In the genomic region with DNA sequence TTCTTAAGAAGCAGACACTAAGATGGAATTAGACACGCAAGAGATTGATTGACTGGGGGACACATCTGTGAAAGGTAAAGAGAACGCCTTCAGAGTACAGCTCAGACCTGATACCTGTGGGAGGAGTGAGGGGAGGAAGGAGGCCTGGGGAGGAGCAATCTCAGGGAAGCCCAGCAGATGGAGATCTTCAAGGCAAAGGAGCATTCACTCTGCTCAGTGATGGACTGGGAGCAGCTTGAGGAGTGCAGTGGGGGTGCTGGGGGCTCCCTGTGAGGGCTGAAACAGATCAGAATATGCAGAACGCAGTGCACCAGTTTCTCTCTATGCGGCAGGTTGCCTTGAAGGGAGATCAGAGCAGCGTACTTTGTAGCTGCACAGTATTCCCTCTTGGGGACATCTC, we compare ENCODE assay signal across 13 cellular contexts.
DNase-seq lines count a peak whose midpoint lies in the region; ATAC-seq and TF ChIP-seq lines count a peak whose summit lies in the region.
"Had no signal": no experiment of that assay in that cellular context is flagged by ENCODE, and none has a peak within 500 bp of the region (broad histone marks: within the 10 kb centered on the region; RNA-seq: fewer than 3 reads in every experiment).

No MANE protein-coding gene starts in this region.

- intact Hi-C loops in mammary epithelial cell (cut with micrococcal nuclease) = loop anchor here (5.0 kb wide), 1 partner anchor 45 kb away; no protein-coding TSS in a partner anchor

- in situ Hi-C loops in mammary epithelial cell (cut with MboI; ENCODE audit: low sequenced_read_pairs in 2 of 2) = no loop called here

- H3K9me3 ChIP-seq in mammary epithelial cell (replicated peaks; ENCODE audit: insufficient read depth, low read length) = no peaks in the 10 kb centered on the region

- no peak for ATAC-seq in HG02763 (IDR thresholded peaks at IDR 0.05; ENCODE audit: unreplicated experiment)
- no peak for ATAC-seq in activated T-cell treated with anti-CD3 and anti-CD28 coated beads, Interleukin-2, amount 50 U/mL, for 72 hours (replicated peaks in 1 of 2)

- no peaks in the 10 kb centered on the region for H3K36me3 Mint-ChIP-seq in activated T-cell treated with anti-CD3 and anti-CD28 coated beads, Interleukin-2, amount 50 U/mL, for 72 hours (ENCODE audit: insufficient read depth in 2 of 2)

- no peaks in the 10 kb centered on the region for H3K9me3 Mint-ChIP-seq in activated T-cell treated with anti-CD3 and anti-CD28 coated beads, Interleukin-2, amount 50 U/mL, for 72 hours

- no peaks in the 10 kb centered on the region for H4K20me1 ChIP-seq in mammary epithelial cell (ENCODE audit: insufficient read depth, low read length)

- DNase-seq in GM06990 (ENCODE audit: extremely low read depth, insufficient read length) = no peak
- no peak for DNase-seq in LNCaP clone FGC (ENCODE audit: low read depth)
- peak; percentile 27 for DNase-seq in mammary epithelial cell
- DNase-seq in mesendoderm = peak; percentile 52
- no peak for DNase-seq in NCI-H187 treated with DMSO at 0.1 percent for 48 hours (lab: John Stamatoyannopoulos, UW)
- DNase-seq in activated T-cell treated with anti-CD3 and anti-CD28 coated beads, Interleukin-2, amount 50 U/mL, for 72 hours = no peak
- DNase-seq: activated CD4-positive, alpha-beta T cell treated with anti-CD3 and anti-CD28 coated beads, Interleukin-2, amount 50 U/mL, for 48 hours; activated effector memory CD4-positive, alpha-beta T cell treated with Interleukin-2 at 50 U/mL for 16 hours; aorta; effector memory CD4-positive, alpha-beta T cell; NCI-H226 had no signal

- no peaks in the 10 kb centered on the region for H3K4me1 Mint-ChIP-seq in activated T-cell treated with anti-CD3 and anti-CD28 coated beads, Interleukin-2, amount 50 U/mL, for 72 hours (ENCODE audit: low read depth)

- CTCF ChIA-PET in mammary epithelial cell (lab: Charles Lee; ENCODE audit: low non-redundant PET) = no interaction called here

- H3K23ac ChIP-seq in mesendoderm (ENCODE audit: low read length) = no peak overlapping the region

- no peak overlapping the region for H2BK120ac ChIP-seq in mesendoderm (ENCODE audit: low read depth, low read length)

- H3K27ac ChIP-seq in mammary epithelial cell (ENCODE audit: insufficient read depth, low read depth, low read length) (no peak overlapping the region), mesendoderm (ENCODE audit: low read depth, low read length) (no peak overlapping the region)

- H3K4ac ChIP-seq in mesendoderm (ENCODE audit: low read depth, low read length) = no peak overlapping the region

- no peak overlapping the region for H2BK5ac ChIP-seq in mesendoderm (ENCODE audit: low read length)

- no peaks in the 10 kb centered on the region for H3K79me1 ChIP-seq in mesendoderm (ENCODE audit: low read length)

- no peak overlapping the region for H2AK5ac ChIP-seq in mesendoderm (ENCODE audit: low read length)

- H3K27ac Mint-ChIP-seq in activated T-cell treated with anti-CD3 and anti-CD28 coated beads, Interleukin-2, amount 50 U/mL, for 72 hours = no peak overlapping the region

- H3K4me1 ChIP-seq in mammary epithelial cell (ENCODE audit: insufficient read depth, low read length) (peaks cover 14% of the 10 kb centered on the region), mesendoderm (ENCODE audit: control insufficient read depth, low read depth, low read length) (no peaks in the 10 kb centered on the region)

- H3K27me3 Mint-ChIP-seq in activated T-cell treated with anti-CD3 and anti-CD28 coated beads, Interleukin-2, amount 50 U/mL, for 72 hours (ENCODE audit: low read depth) = peaks cover 24% of the 10 kb centered on the region

- H2AFZ ChIP-seq in mammary epithelial cell (ENCODE audit: low read depth, low read length) = no peak overlapping the region

- TF ChIP-seq CTCF in GM06990 (IDR thresholded peaks at IDR 0.05; ENCODE audit: insufficient read depth, low read length, poor library complexity, severe bottlenecking) (peak; percentile 9), LNCaP clone FGC (IDR thresholded peaks at IDR 0.05; ENCODE audit: control insufficient read depth, extremely low read depth, insufficient read depth) (0 out of 2 replicates have a peak, but pooled peaks have one; percentile 32), mammary epithelial cell (conservative IDR thresholded peaks at IDR 0.05 in 1 of 2, IDR thresholded peaks at IDR 0.05 in 1 of 2; ENCODE audit: extremely low read depth in 1 of 2, insufficient read depth in 1 of 2, low read depth in 1 of 2, low read length in 2 of 2) (peak; percentile 5 to 46)

- dilution Hi-C loops in mammary epithelial cell (cut with HindIII; ENCODE audit: low sequenced_read_pairs) = no loop called here

- H3K9ac ChIP-seq in mammary epithelial cell (ENCODE audit: insufficient read depth, low read length) = no peak overlapping the region
- no peak overlapping the region for H3K9ac ChIP-seq in mesendoderm (ENCODE audit: low read length)

- no peak overlapping the region for H2BK15ac ChIP-seq in mesendoderm (replicated peaks; ENCODE audit: low read depth)

- H3K18ac ChIP-seq in mesendoderm (ENCODE audit: low read length) = no peak overlapping the region

- peaks cover 2% of the 10 kb centered on the region for H3K27me3 ChIP-seq in GM06990 (replicated peaks; ENCODE audit: control insufficient read depth, insufficient read depth, low read length)
- no peaks in the 10 kb centered on the region for H3K27me3 ChIP-seq in mammary epithelial cell (ENCODE audit: insufficient read depth, low read length)
- H3K27me3 ChIP-seq in mesendoderm (ENCODE audit: insufficient read depth, low read length, poor library complexity) = no peaks in the 10 kb centered on the region

- H3K4me3 ChIP-seq in GM06990 (replicated peaks; ENCODE audit: low read depth, low read length) = no peak overlapping the region
- no peak overlapping the region for H3K4me3 ChIP-seq in LNCaP clone FGC (ENCODE audit: low read depth, low read length)
- H3K4me3 ChIP-seq in mammary epithelial cell (replicated peaks in 1 of 3; ENCODE audit: insufficient read depth in 1 of 3, low read depth in 2 of 3, low read length in 3 of 3) = no peak overlapping the region
- H3K4me3 ChIP-seq in mesendoderm (ENCODE audit: low read length) = no peak overlapping the region
- H3K4me3 ChIP-seq: lung had no signal

- H4K8ac ChIP-seq in mesendoderm (ENCODE audit: low read depth, low read length) = no peak overlapping the region

- 100% methylated on average over 4 of the region's 5 CpGs for WGBS in mammary epithelial cell (ENCODE audit: low coverage, missing lambda C conversion rate)
- WGBS in mesendoderm (ENCODE audit: extremely low coverage, insufficient coverage, low lambda C conversion rate) = no CpG with 5 or more reads among the region's 5 CpGs

- H3K79me2 ChIP-seq in mammary epithelial cell (ENCODE audit: insufficient read depth, low read length) = no peaks in the 10 kb centered on the region
- no peaks in the 10 kb centered on the region for H3K79me2 ChIP-seq in mesendoderm (ENCODE audit: control insufficient read depth, insufficient read depth, low read length)

- H3K4me2 ChIP-seq in mammary epithelial cell (ENCODE audit: insufficient read depth, low read depth, low read length) = no peak overlapping the region
- no peak overlapping the region for H3K4me2 ChIP-seq in mesendoderm (ENCODE audit: low read length)

- BruUV-seq in mammary epithelial cell (replicated peaks; lab: Mats Ljungman, UMichigan) = no TSS peak

- no peak overlapping the region for H3K4me3 Mint-ChIP-seq in activated T-cell treated with anti-CD3 and anti-CD28 coated beads, Interleukin-2, amount 50 U/mL, for 72 hours

- H3K36me3 ChIP-seq in GM06990 (ENCODE audit: control insufficient read depth, insufficient read depth, low read length) = no peaks in the 10 kb centered on the region
- no peaks in the 10 kb centered on the region for H3K36me3 ChIP-seq in mammary epithelial cell (ENCODE audit: insufficient read depth, low read length)
- H3K36me3 ChIP-seq in mesendoderm (ENCODE audit: control insufficient read depth, insufficient read depth, low read length) = no peaks in the 10 kb centered on the region

- H4K5ac ChIP-seq in mesendoderm (ENCODE audit: low read length) = no peak overlapping the region

- H3K56ac ChIP-seq in mesendoderm (ENCODE audit: low read length) = no peak overlapping the region

Comparison
In these comparisons a context has a peak if more than half of its experiments do, and no peak if none do; other contexts are left out.
1. DNase-seq: peak in mammary epithelial cell (single experiment) and mesendoderm (single experiment); none in GM06990 (single experiment), LNCaP clone FGC (single experiment), NCI-H187 treated with DMSO at 0.1 percent for 48 hours (single experiment) and activated T-cell treated with anti-CD3 and anti-CD28 coated beads, Interleukin-2, amount 50 U/mL, for 72 hours (0 of 2).
2. Peak in every context shown above with its lines, with median percentiles within 50 percentile points of each other: CTCF ChIP-seq.